ENCODE assay signal across 17 cellular contexts in the genomic region with DNA sequence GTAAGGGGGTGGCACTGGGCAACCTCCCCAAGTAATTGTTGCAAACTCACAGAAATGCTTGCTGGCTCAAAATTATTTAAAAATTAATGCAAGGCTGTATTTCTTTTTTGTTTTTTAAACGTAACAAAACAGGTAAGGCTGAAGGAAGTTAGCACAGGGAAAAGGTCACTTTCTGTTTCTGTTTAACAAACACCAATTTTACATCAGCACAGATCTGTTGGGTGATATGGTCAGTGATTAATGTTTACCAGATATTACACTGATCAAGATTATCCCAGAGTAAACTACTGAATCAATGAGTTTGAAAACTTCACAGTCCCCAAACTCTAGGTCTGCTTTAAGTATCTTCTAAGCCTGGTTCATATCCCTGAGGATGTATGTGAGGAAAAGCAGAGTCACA.
A peak's percentile ranks its signal among the peaks of the same experiment; 100 is the strongest.
DNase-seq lines count a peak whose midpoint lies in the region; ATAC-seq, FAIRE-seq and TF ChIP-seq lines count a peak whose summit lies in the region.
"Had no signal": no experiment of that assay in that cellular context is flagged by ENCODE, and none has a peak within 500 bp of the region (broad histone marks: within the 10 kb centered on the region; RNA-seq: fewer than 3 reads in every experiment).

No MANE protein-coding gene starts in this region.

- WGBS in sigmoid colon, 2 donors: 7 to 34% methylated on average over 1 of the region's 1 CpG

- no peak for DNase-seq in activated CD4-positive, alpha-beta T cell treated with anti-CD3 and anti-CD28 coated beads for 36 hours
- no peak for DNase-seq in activated CD4-positive, alpha-beta T cell treated with anti-CD3 and anti-CD28 coated beads for 1 hour
- DNase-seq in activated B cell treated with CpG ODN at 0.5 μM for 24 hours (no peak), sigmoid colon (no peak), posterior vena cava (ENCODE audit: low spot score) (no peak), NCI-H2171 treated with DMSO at 0.1 percent for 48 hours (lab: John Stamatoyannopoulos, UW) (no peak)
- DNase-seq: activated CD4-positive, CD25-positive, alpha-beta regulatory T cell; activated effector memory CD4-positive, alpha-beta T cell treated with Interleukin-2 at 50 U/mL for 16 hours; COR-L47; GF-D8; NCI-H1417 treated with DMSO at 0.1 percent for 48 hours; substantia nigra had no signal

- peaks cover 0 to 63% (median 48%) of the 10 kb centered on the region in 4 donors for H3K4me1 ChIP-seq in sigmoid colon

- no peaks in the 10 kb centered on the region for H3K27me3 ChIP-seq in sigmoid colon
- H3K27me3 ChIP-seq: cardiac muscle cell had no signal

- no peak for TF ChIP-seq CTCF in activated B cell treated with CpG ODN at 0.5 μM for 24 hours (IDR thresholded peaks at IDR 0.05)
- TF ChIP-seq CTCF in sigmoid colon (IDR thresholded peaks at IDR 0.05): no peak

- no peak for ATAC-seq in activated CD4-positive, alpha-beta T cell treated with anti-CD3 and anti-CD28 coated beads for 36 hours
- ATAC-seq in activated B cell treated with CpG ODN at 0.5 μM for 24 hours (ENCODE audit: low read depth) (no peak), HG03565 (IDR thresholded peaks at IDR 0.05; ENCODE audit: unreplicated experiment) (no peak)

- peaks cover 0 to 12% (median 0%) of the 10 kb centered on the region in 4 donors for H3K36me3 ChIP-seq in sigmoid colon

- no peaks in the 10 kb centered on the region for H3K9me3 Mint-ChIP-seq in activated CD4-positive, alpha-beta T cell treated with anti-CD3 and anti-CD28 coated beads for 36 hours (ENCODE audit: low read depth)
- H3K9me3 Mint-ChIP-seq in activated B cell treated with CpG ODN at 0.5 μM for 24 hours: no peaks in the 10 kb centered on the region

- H3K4me3 ChIP-seq in sigmoid colon: no peak overlapping the region
- H3K4me3 ChIP-seq: cardiac muscle cell, GM23248 had no signal

- peaks cover 70% of the 10 kb centered on the region for H3K36me3 Mint-ChIP-seq in activated CD4-positive, alpha-beta T cell treated with anti-CD3 and anti-CD28 coated beads for 36 hours (ENCODE audit: low read depth)
- peaks cover 93% of the 10 kb centered on the region for H3K36me3 Mint-ChIP-seq in activated B cell treated with CpG ODN at 0.5 μM for 24 hours (ENCODE audit: low read depth)

- H3K9me3 ChIP-seq in sigmoid colon: no peaks in the 10 kb centered on the region

- H3K27ac Mint-ChIP-seq in activated CD4-positive, alpha-beta T cell treated with anti-CD3 and anti-CD28 coated beads for 36 hours: peak overlapping the region; percentile 58
- H3K27ac Mint-ChIP-seq in activated B cell treated with CpG ODN at 0.5 μM for 24 hours: peak overlapping the region; percentile 76

- no peak overlapping the region for H3K4me3 Mint-ChIP-seq in activated CD4-positive, alpha-beta T cell treated with anti-CD3 and anti-CD28 coated beads for 36 hours
- H3K4me3 Mint-ChIP-seq in activated B cell treated with CpG ODN at 0.5 μM for 24 hours: peak overlapping the region; percentile 26

- peak overlapping the region; percentile 21 to 59 (median 48) for H3K27ac ChIP-seq in sigmoid colon
- H3K27ac ChIP-seq: GM23248, KMS-11 had no signal

- peaks cover 85% of the 10 kb centered on the region for H3K4me1 Mint-ChIP-seq in activated CD4-positive, alpha-beta T cell treated with anti-CD3 and anti-CD28 coated beads for 36 hours
- peaks cover 79% of the 10 kb centered on the region for H3K4me1 Mint-ChIP-seq in activated B cell treated with CpG ODN at 0.5 μM for 24 hours

- CTCF ChIA-PET in activated CD4-positive, alpha-beta T cell treated with anti-CD3 and anti-CD28 coated beads for 36 hours (lab: Charles Lee): no interaction called here
- CTCF ChIA-PET in activated B cell treated with CpG ODN at 0.5 μM for 24 hours (lab: Charles Lee): no interaction called here

- no peak for TF ChIP-seq EP300 in sigmoid colon (IDR thresholded peaks at IDR 0.05)

- no peaks in the 10 kb centered on the region for H3K27me3 Mint-ChIP-seq in activated CD4-positive, alpha-beta T cell treated with anti-CD3 and anti-CD28 coated beads for 36 hours
- H3K27me3 Mint-ChIP-seq in activated B cell treated with CpG ODN at 0.5 μM for 24 hours: no peaks in the 10 kb centered on the region

- intact Hi-C loops in activated CD4-positive, alpha-beta T cell treated with anti-CD3 and anti-CD28 coated beads for 36 hours (cut with DNase I, micrococcal nuclease): no loop called here
- intact Hi-C loops in activated B cell treated with CpG ODN at 0.5 μM for 24 hours (cut with micrococcal nuclease): no loop called here
- intact Hi-C loops in sigmoid colon (cut with DNase I): no loop called here
- intact Hi-C loops in posterior vena cava (cut with DNase I): no loop called here

- POLR2A ChIA-PET in activated CD4-positive, alpha-beta T cell treated with anti-CD3 and anti-CD28 coated beads for 36 hours (lab: Charles Lee): no interaction called here
- POLR2A ChIA-PET in activated B cell treated with CpG ODN at 0.5 μM for 24 hours (lab: Charles Lee): no interaction called here

- peak; percentile 92 for FAIRE-seq in islet of Langerhans (lab: Jason Lieb, UNC)

- no peak for TF ChIP-seq POLR2A in sigmoid colon (IDR thresholded peaks at IDR 0.05)
